18 cellular contexts compared by ENCODE assay signal in the genomic region with DNA sequence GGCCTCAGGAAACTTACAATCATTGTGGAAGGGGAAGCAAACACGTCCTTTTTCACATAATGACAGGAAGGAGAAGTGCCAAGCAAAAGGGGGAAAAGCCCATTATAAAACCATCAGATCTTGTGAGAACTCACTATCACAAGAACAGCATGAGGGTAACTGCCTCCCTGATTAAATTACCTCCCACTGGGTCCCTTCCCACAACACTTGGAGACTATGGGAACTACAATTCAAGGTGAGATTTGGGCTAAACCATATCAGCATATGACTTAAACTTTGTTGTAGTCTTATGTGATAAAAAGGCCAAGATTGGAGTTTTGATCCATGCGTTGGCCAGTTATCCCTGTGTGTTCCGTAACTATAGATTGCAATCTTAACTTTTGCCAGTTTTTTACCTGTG.
A peak's percentile ranks its signal among the peaks of the same experiment; 100 is the strongest.
DNase-seq lines count a peak whose midpoint lies in the region; ATAC-seq and TF ChIP-seq lines count a peak whose summit lies in the region.
"Had no signal": no experiment of that assay in that cellular context is flagged by ENCODE, and none has a peak within 500 bp of the region (broad histone marks: within the 10 kb centered on the region; RNA-seq: fewer than 3 reads in every experiment).

No MANE protein-coding gene starts in this region.

- H2BK5ac ChIP-seq in mesendoderm (ENCODE audit: low read length): no peak overlapping the region

- no peak overlapping the region for H4K8ac ChIP-seq in mesendoderm (ENCODE audit: low read depth, low read length)

- DNase-seq in ELF-1 (ENCODE audit: low read depth, low spot score) (peak; percentile 0), endodermal cell (peak; percentile 68), mesendoderm (peak; percentile 83)
- no peak for DNase-seq in naive thymus-derived CD8-positive, alpha-beta T cell
- no peak for DNase-seq in activated CD8-positive, alpha-beta T cell treated with anti-CD3 and anti-CD28 coated beads for 36 hours
- DNase-seq: AML-193; Caco-2; Calu3; CD4-positive, alpha-beta T cell; CD8-positive, alpha-beta T cell; DMS79 treated with DMSO at 0.1 percent for 48 hours; GDM1 had no signal

- H3K27me3 ChIP-seq in endodermal cell (ENCODE audit: control insufficient read depth, insufficient read depth, low read length, poor library complexity, severe bottlenecking) (no peaks in the 10 kb centered on the region), mesendoderm (ENCODE audit: insufficient read depth, low read length, poor library complexity) (no peaks in the 10 kb centered on the region)
- H3K27me3 ChIP-seq: BLaER1 treated with 17β-estradiol and CSF1 and Interleukin-3, amounts not matched to agents 10 nM and 100 nM had no signal

- H3K56ac ChIP-seq in mesendoderm (ENCODE audit: low read length): no peak overlapping the region

- no peak overlapping the region for H3K27ac ChIP-seq in endodermal cell (ENCODE audit: low read depth, low read length)
- H3K27ac ChIP-seq in mesendoderm (ENCODE audit: low read depth, low read length): no peak overlapping the region
- H3K27ac ChIP-seq: 22Rv1; A549; BLaER1 treated with 17β-estradiol and CSF1 and Interleukin-3, amounts not matched to agents 10 nM and 100 nM; C4-2B had no signal

- H4K5ac ChIP-seq in mesendoderm (ENCODE audit: low read length): no peak overlapping the region

- H2BK120ac ChIP-seq in mesendoderm (ENCODE audit: low read depth, low read length): no peak overlapping the region

- ATAC-seq in naive thymus-derived CD8-positive, alpha-beta T cell: no peak
- ATAC-seq in activated CD8-positive, alpha-beta T cell treated with anti-CD3 and anti-CD28 coated beads for 36 hours: no peak
- ATAC-seq: A549; CD8-positive, alpha-beta T cell; GM12878 had no signal

- no peaks in the 10 kb centered on the region for H3K36me3 ChIP-seq in endodermal cell (ENCODE audit: control insufficient read depth, insufficient read depth, low read length)
- no peaks in the 10 kb centered on the region for H3K36me3 ChIP-seq in mesendoderm (ENCODE audit: control insufficient read depth, insufficient read depth, low read length)
- H3K36me3 ChIP-seq: BLaER1 treated with 17β-estradiol and CSF1 and Interleukin-3, amounts not matched to agents 10 nM and 100 nM had no signal

- no peaks in the 10 kb centered on the region for H3K79me2 ChIP-seq in mesendoderm (ENCODE audit: control insufficient read depth, insufficient read depth, low read length)

- H2BK15ac ChIP-seq in mesendoderm (replicated peaks; ENCODE audit: low read depth): no peak overlapping the region

- no peaks in the 10 kb centered on the region for H3K79me1 ChIP-seq in mesendoderm (ENCODE audit: low read length)

- CTCF ChIA-PET in activated CD8-positive, alpha-beta T cell treated with anti-CD3 and anti-CD28 coated beads for 36 hours (lab: Charles Lee): no interaction called here

- no peak overlapping the region for H3K4ac ChIP-seq in mesendoderm (ENCODE audit: low read depth, low read length)

- no peak overlapping the region for H3K27ac Mint-ChIP-seq in endodermal cell
- no peak overlapping the region for H3K27ac Mint-ChIP-seq in naive thymus-derived CD8-positive, alpha-beta T cell
- no peak overlapping the region for H3K27ac Mint-ChIP-seq in activated CD8-positive, alpha-beta T cell treated with anti-CD3 and anti-CD28 coated beads for 36 hours
- H3K27ac Mint-ChIP-seq: B cell; CD4-positive, alpha-beta T cell; CD8-positive, alpha-beta T cell had no signal

- H3K9ac ChIP-seq in endodermal cell (ENCODE audit: extremely low read depth, low read length, poor library complexity, severe bottlenecking): no peak overlapping the region
- no peak overlapping the region for H3K9ac ChIP-seq in mesendoderm (ENCODE audit: low read length)
- H3K9ac ChIP-seq: BLaER1 treated with 17β-estradiol and CSF1 and Interleukin-3, amounts not matched to agents 10 nM and 100 nM had no signal

- no peaks in the 10 kb centered on the region for H3K9me3 Mint-ChIP-seq in endodermal cell
- peaks cover 0 to 9% (median 0%) of the 10 kb centered on the region in 9 donors for H3K9me3 Mint-ChIP-seq in naive thymus-derived CD8-positive, alpha-beta T cell
- H3K9me3 Mint-ChIP-seq in activated CD8-positive, alpha-beta T cell treated with anti-CD3 and anti-CD28 coated beads for 36 hours: no peaks in the 10 kb centered on the region
- H3K9me3 Mint-ChIP-seq: CD4-positive, alpha-beta T cell; CD8-positive, alpha-beta T cell had no signal

- H3K4me3 ChIP-seq in endodermal cell (ENCODE audit: low read length) (no peak overlapping the region), mesendoderm (ENCODE audit: low read length) (no peak overlapping the region)
- H3K4me3 ChIP-seq: A549; BLaER1 treated with 17β-estradiol and CSF1 and Interleukin-3, amounts not matched to agents 10 nM and 100 nM; GM12878 had no signal

- H3K4me3 Mint-ChIP-seq in endodermal cell: no peak overlapping the region
- no peak overlapping the region for H3K4me3 Mint-ChIP-seq in naive thymus-derived CD8-positive, alpha-beta T cell
- no peak overlapping the region for H3K4me3 Mint-ChIP-seq in activated CD8-positive, alpha-beta T cell treated with anti-CD3 and anti-CD28 coated beads for 36 hours
- H3K4me3 Mint-ChIP-seq: B cell; CD4-positive, alpha-beta T cell; CD8-positive, alpha-beta T cell had no signal

- no peaks in the 10 kb centered on the region for H3K36me3 Mint-ChIP-seq in endodermal cell (ENCODE audit: low read depth)
- H3K36me3 Mint-ChIP-seq in naive thymus-derived CD8-positive, alpha-beta T cell: peaks cover 0 to 6% (median 2%) of the 10 kb centered on the region in 3 donors
- no peaks in the 10 kb centered on the region for H3K36me3 Mint-ChIP-seq in activated CD8-positive, alpha-beta T cell treated with anti-CD3 and anti-CD28 coated beads for 36 hours (ENCODE audit: low read depth)
- H3K36me3 Mint-ChIP-seq: CD8-positive, alpha-beta T cell had no signal

- H3K18ac ChIP-seq in mesendoderm (ENCODE audit: low read length): no peak overlapping the region

- H3K4me2 ChIP-seq in mesendoderm (ENCODE audit: low read length): no peak overlapping the region
- H3K4me2 ChIP-seq: A549 had no signal

- intact Hi-C loops in activated CD8-positive, alpha-beta T cell treated with anti-CD3 and anti-CD28 coated beads for 36 hours (cut with micrococcal nuclease): no loop called here

- H3K4me1 ChIP-seq in endodermal cell (ENCODE audit: control insufficient read depth, insufficient read depth, low read length) (no peaks in the 10 kb centered on the region), mesendoderm (ENCODE audit: control insufficient read depth, low read depth, low read length) (no peaks in the 10 kb centered on the region)
- H3K4me1 ChIP-seq: A549, Caco-2 had no signal

- H3K23ac ChIP-seq in mesendoderm (ENCODE audit: low read length): no peak overlapping the region

- peaks cover 11% of the 10 kb centered on the region for H3K4me1 Mint-ChIP-seq in endodermal cell
- H3K4me1 Mint-ChIP-seq in naive thymus-derived CD8-positive, alpha-beta T cell: no peaks in the 10 kb centered on the region
- H3K4me1 Mint-ChIP-seq in activated CD8-positive, alpha-beta T cell treated with anti-CD3 and anti-CD28 coated beads for 36 hours (ENCODE audit: low read depth): no peaks in the 10 kb centered on the region
- H3K4me1 Mint-ChIP-seq: B cell had no signal

- peaks cover 5% of the 10 kb centered on the region for H3K27me3 Mint-ChIP-seq in endodermal cell (ENCODE audit: insufficient read depth)
- peaks cover 8 to 56% (median 16%) of the 10 kb centered on the region in 5 donors for H3K27me3 Mint-ChIP-seq in naive thymus-derived CD8-positive, alpha-beta T cell
- H3K27me3 Mint-ChIP-seq in activated CD8-positive, alpha-beta T cell treated with anti-CD3 and anti-CD28 coated beads for 36 hours: peaks cover 17% of the 10 kb centered on the region

- no peak for TF ChIP-seq CTCF in endodermal cell (conservative IDR thresholded peaks at IDR 0.05)
- no peak for TF ChIP-seq CTCF in activated CD8-positive, alpha-beta T cell treated with anti-CD3 and anti-CD28 coated beads for 36 hours (IDR thresholded peaks at IDR 0.05)

- no peak overlapping the region for H2AK5ac ChIP-seq in mesendoderm (ENCODE audit: low read length)

- peaks cover 5% of the 10 kb centered on the region for H3K9me3 ChIP-seq in endodermal cell (ENCODE audit: control insufficient read depth, low read length)
- H3K9me3 ChIP-seq: A549; BLaER1 treated with 17β-estradiol and CSF1 and Interleukin-3, amounts not matched to agents 10 nM and 100 nM; Caco-2 had no signal

- POLR2A ChIA-PET in naive thymus-derived CD8-positive, alpha-beta T cell (lab: Charles Lee): no interaction called here
- POLR2A ChIA-PET in activated CD8-positive, alpha-beta T cell treated with anti-CD3 and anti-CD28 coated beads for 36 hours (lab: Charles Lee): no interaction called here

- 59 to 100% methylated on average over 2 to 3 of the region's 3 CpGs for WGBS in endodermal cell (ENCODE audit: insufficient coverage in 1 of 2, insufficient read length in 1 of 2), 2 experiments
- no CpG with 5 or more reads among the region's 3 CpGs for WGBS in mesendoderm (ENCODE audit: extremely low coverage, insufficient coverage, low lambda C conversion rate)

Comparison
In these comparisons a context has a peak if more than half of its experiments do, and no peak if none do; other contexts are left out.
1. DNase-seq: peak in ELF-1 (single experiment), endodermal cell (single experiment) and mesendoderm (single experiment); none in naive thymus-derived CD8-positive, alpha-beta T cell (0 of 10) and activated CD8-positive, alpha-beta T cell treated with anti-CD3 and anti-CD28 coated beads for 36 hours (single experiment).